17 cellular contexts compared by ENCODE assay signal in the genomic region with DNA sequence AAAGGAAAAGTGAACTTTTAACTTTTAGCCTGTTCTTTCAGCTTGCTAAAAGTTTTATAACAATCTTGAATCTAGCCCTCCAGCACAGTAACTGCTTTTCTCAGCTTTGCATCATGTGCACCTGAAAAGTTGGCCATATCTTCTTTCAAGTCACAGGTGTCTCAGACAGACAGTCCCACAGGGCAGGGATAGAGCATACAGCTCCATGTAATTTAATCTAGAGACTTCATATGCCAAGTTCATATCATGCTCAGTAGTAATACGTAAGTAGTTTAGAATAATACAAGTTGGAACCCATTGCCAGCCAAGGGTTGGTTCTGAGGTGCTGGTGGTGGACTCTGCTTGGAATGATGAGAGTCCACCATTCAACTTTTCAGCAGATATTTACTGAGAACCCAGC.
"Had no signal": no experiment of that assay in that cellular context is flagged by ENCODE, and none has a peak within 500 bp of the region (broad histone marks: within the 10 kb centered on the region; RNA-seq: fewer than 3 reads in every experiment).

No MANE protein-coding gene starts in this region.

- H3K4me1 ChIP-seq: esophagus muscularis mucosa, foreskin keratinocyte, left lung, lower lobe of right lung had no signal

- H3K27me3 ChIP-seq: dorsolateral prefrontal cortex, esophagus muscularis mucosa, heart right ventricle had no signal

- H3K4me3 ChIP-seq: coronary artery, dorsolateral prefrontal cortex, esophagus muscularis mucosa, heart right ventricle, left lung, lower lobe of right lung, mucosa of descending colon had no signal

- ATAC-seq: foreskin keratinocyte, heart right ventricle, left cardiac atrium, left lung, left ventricle myocardium superior, lower lobe of right lung, mucosa of descending colon had no signal

- H3K27ac ChIP-seq: coronary artery, esophagus muscularis mucosa, foreskin keratinocyte, heart right ventricle, left lung, lower lobe of right lung had no signal

- H3K9me3 ChIP-seq: lower lobe of right lung, mucosa of descending colon had no signal

- H3K36me3 ChIP-seq: esophagus muscularis mucosa, left lung, lower lobe of right lung had no signal

- DNase-seq: dermis blood vessel endothelial cell; effector CD4-positive, alpha-beta T cell; effector memory CD4-positive, alpha-beta T cell; foreskin keratinocyte; glutamatergic neuron; head of caudate nucleus; heart right ventricle; hippocampal formation; left cardiac atrium; left lung; left ventricle myocardium superior; lower lobe of right lung; mesenchymal stem cell; mucosa of descending colon had no signal
